ENCODE assay signal across 30 cellular contexts in the genomic region with DNA sequence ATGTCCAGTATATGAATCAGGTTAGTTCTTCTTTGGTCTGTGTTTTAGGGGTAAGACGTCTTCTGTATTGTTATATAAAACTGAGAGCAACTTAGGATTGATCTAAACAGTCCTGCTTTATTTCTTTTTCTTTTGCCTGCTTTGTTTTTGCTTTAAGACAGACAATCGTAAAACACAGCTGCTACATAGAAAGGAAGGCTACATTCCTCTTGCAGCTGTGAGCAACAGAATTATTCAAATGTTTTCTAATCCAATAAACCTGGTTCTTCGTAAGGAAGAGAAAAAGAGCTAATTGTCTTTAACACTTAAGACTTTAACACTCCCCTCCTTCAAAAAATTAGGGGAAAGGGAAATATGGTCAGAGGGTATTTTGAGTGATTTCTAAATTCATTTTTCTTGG. TPM values are rescaled to one million over a fixed set of nuclear protein-coding genes. Genes with fewer than 3 reads are reported as not detected.
A peak's percentile ranks its signal among the peaks of the same experiment; 100 is the strongest.
DNase-seq lines count a peak whose midpoint lies in the region; ATAC-seq and TF ChIP-seq lines count a peak whose summit lies in the region.
"Had no signal": no experiment of that assay in that cellular context is flagged by ENCODE, and none has a peak within 500 bp of the region (broad histone marks: within the 10 kb centered on the region; RNA-seq: fewer than 3 reads in every experiment).

No MANE protein-coding gene starts in this region.

- H3K27ac ChIP-seq in aorta (ENCODE audit: low read depth in 1 of 2, low read length in 2 of 2) (no peak overlapping the region), right lobe of liver (no peak overlapping the region), hepatocyte (no peak overlapping the region)
- H3K27ac ChIP-seq: BLaER1 treated with 17β-estradiol and CSF1 and Interleukin-3, amounts not matched to agents 10 nM and 100 nM; left lung; thyroid gland had no signal

- no peaks in the 10 kb centered on the region for H3K36me3 ChIP-seq in adipocyte (ENCODE audit: control insufficient read depth, insufficient read depth, low read length, severe bottlenecking)
- no peaks in the 10 kb centered on the region for H3K36me3 ChIP-seq in skeletal muscle satellite cell (ENCODE audit: insufficient read depth, low read length)
- no peaks in the 10 kb centered on the region for H3K36me3 ChIP-seq in aorta (ENCODE audit: control insufficient read depth in 1 of 2, insufficient read depth in 2 of 2, low read length in 1 of 2)
- no peaks in the 10 kb centered on the region for H3K36me3 ChIP-seq in right lobe of liver
- H3K36me3 ChIP-seq in hepatocyte (replicated peaks; ENCODE audit: insufficient read depth, low read depth): no peaks in the 10 kb centered on the region
- H3K36me3 ChIP-seq: BLaER1 treated with 17β-estradiol and CSF1 and Interleukin-3, amounts not matched to agents 10 nM and 100 nM; left lung; thyroid gland had no signal

- intact Hi-C loops in aorta (cut with DNase I): no loop called here
- intact Hi-C loops in right lobe of liver (cut with DNase I): no loop called here

- TF ChIP-seq CTCF in AG10803 (conservative IDR thresholded peaks at IDR 0.05; ENCODE audit: low read length) (no peak), right lobe of liver (IDR thresholded peaks at IDR 0.05) (no peak), hepatocyte (IDR thresholded peaks at IDR 0.05; ENCODE audit: poor library complexity) (no peak)

- H3K4me2 ChIP-seq in skeletal muscle satellite cell (ENCODE audit: low read length): peak overlapping the region; percentile 52
- no peak overlapping the region for H3K4me2 ChIP-seq in hepatocyte
- H3K4me2 ChIP-seq: BLaER1 treated with 17β-estradiol and CSF1 and Interleukin-3, amounts not matched to agents 10 nM and 100 nM had no signal

- H3K9ac ChIP-seq in adipocyte (ENCODE audit: low read length): peak overlapping the region; percentile 80
- peak overlapping the region; percentile 32 for H3K9ac ChIP-seq in skeletal muscle satellite cell (ENCODE audit: low read depth, low read length)
- H3K9ac ChIP-seq: BLaER1 treated with 17β-estradiol and CSF1 and Interleukin-3, amounts not matched to agents 10 nM and 100 nM had no signal

- WGBS in aorta, 2 donors: 81 to 84% methylated on average over 3 of the region's 3 CpGs
- WGBS in right lobe of liver (ENCODE audit: insufficient coverage, low coverage, low lambda C conversion rate, missing lambda C conversion rate): 48% methylated on average over 3 of the region's 3 CpGs
- WGBS in hepatocyte (ENCODE audit: low lambda C conversion rate, missing lambda C conversion rate): 53% methylated on average over 3 of the region's 3 CpGs

- H4K20me1 ChIP-seq in hepatocyte (ENCODE audit: insufficient read depth, poor library complexity, severe bottlenecking): no peaks in the 10 kb centered on the region
- H4K20me1 ChIP-seq: BLaER1 treated with 17β-estradiol and CSF1 and Interleukin-3, amounts not matched to agents 10 nM and 100 nM had no signal

- H3K79me2 ChIP-seq in hepatocyte: no peaks in the 10 kb centered on the region

- H3K9me2 ChIP-seq in hepatocyte (replicated peaks; ENCODE audit: insufficient read depth): no peaks in the 10 kb centered on the region

- H3K9me3 ChIP-seq in adipocyte (ENCODE audit: control insufficient read depth, low read length) (no peaks in the 10 kb centered on the region), skeletal muscle satellite cell (replicated peaks; ENCODE audit: low read length) (no peaks in the 10 kb centered on the region), aorta (ENCODE audit: control insufficient read depth, low read length) (no peaks in the 10 kb centered on the region), right lobe of liver (no peaks in the 10 kb centered on the region), hepatocyte (ENCODE audit: low read depth) (no peaks in the 10 kb centered on the region)
- H3K9me3 ChIP-seq: BLaER1 treated with 17β-estradiol and CSF1 and Interleukin-3, amounts not matched to agents 10 nM and 100 nM; left lung; thyroid gland had no signal

- H3K4me1 ChIP-seq in adipocyte (ENCODE audit: control insufficient read depth, insufficient read depth, low read length): peaks cover 49% of the 10 kb centered on the region
- peaks cover 52% of the 10 kb centered on the region for H3K4me1 ChIP-seq in skeletal muscle satellite cell (ENCODE audit: control insufficient read depth, insufficient read depth, low read length)
- no peaks in the 10 kb centered on the region for H3K4me1 ChIP-seq in aorta (ENCODE audit: control insufficient read depth in 1 of 2, insufficient read depth in 2 of 2, low read length in 2 of 2)
- H3K4me1 ChIP-seq in right lobe of liver: no peaks in the 10 kb centered on the region
- H3K4me1 ChIP-seq in hepatocyte (ENCODE audit: insufficient read depth): no peaks in the 10 kb centered on the region
- H3K4me1 ChIP-seq: BLaER1 treated with 17β-estradiol and CSF1 and Interleukin-3, amounts not matched to agents 10 nM and 100 nM; left lung; thyroid gland had no signal

- ATAC-seq in HG03457 (IDR thresholded peaks at IDR 0.05; ENCODE audit: unreplicated experiment) (no peak), aorta (ENCODE audit: low FRiP score) (no peak), right lobe of liver (no peak)
- ATAC-seq: activated CD4-positive, CD25-positive, alpha-beta regulatory T cell treated with anti-CD3 and anti-CD28 coated beads, Interleukin-2, amount 50 U/mL, for 24 hours; left lung; natural killer cell; Panc1; stimulated activated naive CD8-positive, alpha-beta T cell treated with anti-CD3 and anti-CD28 coated beads, Interleukin-15, amount 100 ng/mL, for 72 hours had no signal

- H3K4me3 ChIP-seq in AG10803 (ENCODE audit: low read length): no peak overlapping the region; the same call in 1 of the 2 replicates
- H3K4me3 ChIP-seq in adipocyte (ENCODE audit: low read length): peak overlapping the region; percentile 53
- peak overlapping the region; percentile 14 for H3K4me3 ChIP-seq in skeletal muscle satellite cell (ENCODE audit: low read length)
- H3K4me3 ChIP-seq in aorta (ENCODE audit: low read length in 2 of 2): no peak overlapping the region
- H3K4me3 ChIP-seq in right lobe of liver: no peak overlapping the region
- no peak overlapping the region for H3K4me3 ChIP-seq in hepatocyte
- H3K4me3 ChIP-seq: BLaER1 treated with 17β-estradiol and CSF1 and Interleukin-3, amounts not matched to agents 10 nM and 100 nM; left lung; thyroid gland had no signal

- no peak for TF ChIP-seq POLR2A in right lobe of liver (IDR thresholded peaks at IDR 0.05)

- no peaks in the 10 kb centered on the region for H3K27me3 ChIP-seq in adipocyte (replicated peaks; ENCODE audit: control insufficient read depth, insufficient read depth, low read length)
- no peaks in the 10 kb centered on the region for H3K27me3 ChIP-seq in skeletal muscle satellite cell (ENCODE audit: control insufficient read depth, insufficient read depth, low read length)
- no peaks in the 10 kb centered on the region for H3K27me3 ChIP-seq in aorta (ENCODE audit: control insufficient read depth in 1 of 2, insufficient read depth in 2 of 2, low read length in 1 of 2)
- H3K27me3 ChIP-seq in right lobe of liver: no peaks in the 10 kb centered on the region
- H3K27me3 ChIP-seq in hepatocyte: no peaks in the 10 kb centered on the region
- H3K27me3 ChIP-seq: BLaER1 treated with 17β-estradiol and CSF1 and Interleukin-3, amounts not matched to agents 10 nM and 100 nM; left lung; thyroid gland had no signal

- no peak overlapping the region for H2AFZ ChIP-seq in hepatocyte

- peak; percentile 50 for DNase-seq in AG10803 (ENCODE audit: low read depth)
- DNase-seq in adipocyte (ENCODE audit: low read depth): no peak
- peak; percentile 24 for DNase-seq in left kidney (ENCODE audit: low read depth, low spot score)
- DNase-seq in aorta: no peak
- no peak for DNase-seq in right lobe of liver
- DNase-seq in hepatocyte (ENCODE audit: low spot score): no peak
- DNase-seq: activated CD4-positive, alpha-beta memory T cell treated with anti-CD3 and anti-CD28 coated beads for 36 hours; activated CD8-positive, alpha-beta memory T cell treated with anti-CD3 and anti-CD28 coated beads, Interleukin-2, amount 50 U/mL, for 48 hours; activated naive CD4-positive, alpha-beta T cell treated with anti-CD3 and anti-CD28 coated beads for 36 hours; effector CD4-positive, alpha-beta T cell; glutamatergic neuron; KG1; left lung; MM.1S; natural killer cell; NCI-H1105 treated with DMSO at 0.1 percent for 48 hours; NCI-H187 treated with DMSO at 0.1 percent for 48 hours; NCI-H2171 treated with DMSO at 0.1 percent for 48 hours; NCI-H510A treated with DMSO at 0.1 percent for 48 hours; occipital lobe; SHP77; stimulated activated CD4-positive, alpha-beta T cell treated with anti-CD3 and anti-CD28 coated beads, Interleukin-2, amount 100 ng/mL, for 48 hours; stimulated activated naive CD8-positive, alpha-beta T cell treated with anti-CD3 and anti-CD28 coated beads, Interleukin-15, amount 100 ng/mL, for 72 hours; thyroid gland had no signal

RNA-seq across cellular contexts. Expression of gene FGF1, which starts 14.6 kb away (rescaled TPM):
- total RNA-seq in skeletal muscle satellite cell (2012; rRNA removed): 1.5 TPM in 2 replicates
- total RNA-seq in aorta: 10 to 100 TPM; 24.4 to 25.6 TPM
- 10 to 100 TPM; 19.8 to 44.2 TPM for polyA plus RNA-seq in aorta
- total RNA-seq in right lobe of liver: under 1 TPM in 5 of 6 experiments, not detected in 1; 0.12 to 0.56 (median 0.42) TPM
- 0.08 and 0.23 TPM in 2 replicates for total RNA-seq in hepatocyte
- polyA plus RNA-seq in hepatocyte: 0.27 TPM in 1 of 2 replicates, not detected in the other
- total RNA-seq: activated CD4-positive, alpha-beta memory T cell treated with anti-CD3 and anti-CD28 coated beads for 36 hours; activated naive CD4-positive, alpha-beta T cell treated with anti-CD3 and anti-CD28 coated beads for 36 hours; natural killer cell; T-helper 2 cell treated with Interferon-gamma antibody and Interleukin-4, amounts not matched to agents 100 ng/mL and 5 ng/mL, for 36 hours had no signal

Comparison
In these comparisons a context has a peak if more than half of its experiments do, and no peak if none do; other contexts are left out.
1. DNase-seq: peak in AG10803 (single experiment) and left kidney (single experiment); none in adipocyte (single experiment), aorta (0 of 2), right lobe of liver (0 of 3) and hepatocyte (single experiment).
2. H3K4me3 ChIP-seq: peak in adipocyte (single experiment) and skeletal muscle satellite cell (single experiment); none in AG10803 (single experiment), aorta (0 of 2), right lobe of liver (0 of 3) and hepatocyte (single experiment).
3. RNA of gene FGF1, which starts 14.6 kb away (total RNA-seq): 24.4 to 25.6 TPM in aorta; 0.12 to 0.56 TPM in right lobe of liver and 0.08 to 0.23 TPM in hepatocyte; every median in the first group is over 10 times any median in the second.